18 cellular contexts compared by ENCODE assay signal in the genomic region with DNA sequence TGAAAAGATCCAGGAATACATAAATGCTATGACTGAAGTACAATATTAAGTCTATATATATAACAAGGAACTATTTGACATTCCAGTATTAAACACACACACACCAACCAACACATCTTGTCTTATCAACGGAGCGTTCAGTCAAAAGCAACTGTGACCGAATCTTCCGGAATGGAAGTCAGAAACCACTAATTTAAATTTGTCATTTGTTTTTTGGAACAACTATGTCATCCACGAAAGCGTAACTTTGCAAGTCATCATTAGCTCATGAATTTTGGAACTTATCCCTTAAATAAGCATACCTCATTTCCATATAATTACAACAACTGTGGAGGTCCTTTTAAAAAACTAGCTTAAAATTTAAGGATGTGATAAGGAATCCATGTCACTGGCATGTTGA. TPM values are rescaled to one million over a fixed set of nuclear protein-coding genes. Genes with fewer than 3 reads are reported as not detected.
"Had no signal": no experiment of that assay in that cellular context is flagged by ENCODE, and none has a peak within 500 bp of the region (broad histone marks: within the 10 kb centered on the region; RNA-seq: fewer than 3 reads in every experiment).

No MANE protein-coding gene starts in this region.

- H3K27ac ChIP-seq: neural progenitor cell, ovary had no signal

- H2AFZ ChIP-seq: neural progenitor cell had no signal

- H3K4me3 Mint-ChIP-seq: activated CD8-positive, alpha-beta memory T cell treated with anti-CD3 and anti-CD28 coated beads, Interleukin-2, amount 10 ng/mL, durations not matched to agents 7 days and 5 days; activated naive CD8-positive, alpha-beta T cell treated with anti-CD3 and anti-CD28 coated beads for 36 hours; activated T-cell treated with anti-CD3 and anti-CD28 coated beads, Interleukin-2, amount 50 U/mL, for 24 hours; neural progenitor cell had no signal

- H3K36me3 Mint-ChIP-seq: activated CD8-positive, alpha-beta memory T cell treated with anti-CD3 and anti-CD28 coated beads, Interleukin-2, amount 10 ng/mL, durations not matched to agents 7 days and 5 days; activated naive CD8-positive, alpha-beta T cell treated with anti-CD3 and anti-CD28 coated beads for 36 hours; neural progenitor cell had no signal

- H3K9me3 Mint-ChIP-seq: neural progenitor cell had no signal

- H3K27ac Mint-ChIP-seq: activated CD8-positive, alpha-beta memory T cell treated with anti-CD3 and anti-CD28 coated beads, Interleukin-2, amount 10 ng/mL, durations not matched to agents 7 days and 5 days; activated naive CD8-positive, alpha-beta T cell treated with anti-CD3 and anti-CD28 coated beads for 36 hours; activated T-cell treated with anti-CD3 and anti-CD28 coated beads, Interleukin-2, amount 50 U/mL, for 24 hours; neural progenitor cell had no signal

- ATAC-seq: activated CD4-positive, CD25-positive, alpha-beta regulatory T cell treated with anti-CD3 and anti-CD28 coated beads, Interleukin-2, amount 50 U/mL, for 24 hours; activated CD8-positive, alpha-beta memory T cell treated with anti-CD3 and anti-CD28 coated beads, Interleukin-2, amount 10 ng/mL, durations not matched to agents 7 days and 5 days; stimulated activated naive CD8-positive, alpha-beta T cell treated with anti-CD3 and anti-CD28 coated beads, Interleukin-15, Interleukin-2, amounts not matched to agents 100 U/mL and 50 U/mL, for 24 hours had no signal

- H3K4me2 ChIP-seq: neural progenitor cell had no signal

- H3K9me3 ChIP-seq: ovary had no signal

- H3K4me1 Mint-ChIP-seq: activated CD8-positive, alpha-beta memory T cell treated with anti-CD3 and anti-CD28 coated beads, Interleukin-2, amount 10 ng/mL, durations not matched to agents 7 days and 5 days; activated naive CD8-positive, alpha-beta T cell treated with anti-CD3 and anti-CD28 coated beads for 36 hours had no signal

- H3K4me3 ChIP-seq: neural progenitor cell, ovary had no signal

- H3K27me3 ChIP-seq: neural progenitor cell, ovary had no signal

- DNase-seq: activated CD4-positive, alpha-beta T cell treated with anti-CD3 and anti-CD28 coated beads, Interleukin-2, amount 50 U/mL, for 4 hours; activated CD8-positive, alpha-beta memory T cell treated with anti-CD3 and anti-CD28 coated beads, Interleukin-2, amount 10 ng/mL, durations not matched to agents 7 days and 5 days; activated effector memory CD4-positive, alpha-beta T cell treated with Interleukin-2 at 50 U/mL for 16 hours; activated naive CD8-positive, alpha-beta T cell treated with anti-CD3 and anti-CD28 coated beads for 36 hours; activated T-cell treated with anti-CD3 and anti-CD28 coated beads, Interleukin-2, amount 50 U/mL, for 24 hours; anterior cingulate cortex; caudate nucleus; cortex of kidney; effector memory CD4-positive, alpha-beta T cell; foreskin melanocyte; kidney; ovary; stimulated activated CD4-positive, alpha-beta T cell treated with anti-CD3 and anti-CD28 coated beads, Interleukin-4, amount 100 ng/mL, for 1 hour; stimulated activated CD8-positive, alpha-beta memory T cell treated with anti-CD3 and anti-CD28 coated beads, Interleukin-4, amount 100 ng/mL, for 48 hours; stimulated activated naive CD8-positive, alpha-beta T cell treated with anti-CD3 and anti-CD28 coated beads, Interleukin-15, Interleukin-2, amounts not matched to agents 100 U/mL and 50 U/mL, for 24 hours; T-helper 2 cell had no signal

- H3K9ac ChIP-seq: neural progenitor cell had no signal

- H3K36me3 ChIP-seq: neural progenitor cell, ovary had no signal

RNA-seq across cellular contexts. Expression of a gene that starts 5.0 kb away (rescaled TPM):
- total RNA-seq: activated CD8-positive, alpha-beta memory T cell treated with anti-CD3 and anti-CD28 coated beads, Interleukin-2, amount 10 ng/mL, durations not matched to agents 7 days and 5 days; activated naive CD8-positive, alpha-beta T cell treated with anti-CD3 and anti-CD28 coated beads for 36 hours had no signal
